In the genomic region with DNA sequence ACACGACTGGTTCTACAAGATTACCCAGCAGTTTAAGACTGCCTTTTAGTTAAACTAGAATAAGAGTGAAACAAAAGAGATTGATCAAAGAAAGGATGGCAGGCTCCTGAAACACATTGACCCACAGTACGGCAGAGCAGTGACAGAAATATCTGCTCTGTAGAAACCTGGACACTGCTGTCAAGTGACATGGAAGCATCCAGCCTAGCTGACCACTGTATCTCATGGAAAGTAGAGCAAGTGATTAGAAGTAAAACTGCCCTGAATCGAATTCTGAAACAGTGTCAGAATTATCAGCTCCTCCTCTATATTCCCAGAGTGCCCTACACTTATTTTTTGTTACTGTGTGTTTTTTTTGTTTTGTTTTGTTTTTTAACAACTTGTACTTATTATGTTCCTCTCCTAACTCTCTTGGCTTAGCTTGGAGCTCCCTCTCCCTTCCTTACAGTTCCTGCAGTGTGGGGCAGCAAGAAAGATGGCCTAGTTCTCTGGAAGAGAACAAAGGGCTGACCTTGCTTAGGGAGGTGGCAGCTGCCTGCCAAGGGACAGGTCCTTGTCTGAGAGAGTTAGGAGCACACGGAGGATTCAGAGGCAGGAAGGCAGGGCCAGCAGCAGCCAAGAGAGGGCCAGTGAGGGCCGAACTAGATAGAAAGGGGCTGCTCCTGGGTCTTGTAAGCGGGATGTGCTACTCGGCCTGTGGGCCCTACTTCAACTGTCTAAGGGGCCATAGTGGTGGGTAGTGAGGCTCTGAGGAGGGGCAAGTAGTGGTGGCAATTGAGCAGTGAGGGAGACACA, we compare ENCODE assay signal across 19 cellular contexts.
DNase-seq lines count a peak whose midpoint lies in the region; ATAC-seq and TF ChIP-seq lines count a peak whose summit lies in the region.
"Had no signal": no experiment of that assay in that cellular context is flagged by ENCODE, and none has a peak within 500 bp of the region (broad histone marks: within the 10 kb centered on the region; RNA-seq: fewer than 3 reads in every experiment).

No MANE protein-coding gene starts in this region.

- peak; percentile 21 for TF ChIP-seq CTCF in C4-2B (conservative IDR thresholded peaks at IDR 0.05)
- TF ChIP-seq CTCF in nephron progenitor cell (IDR thresholded peaks at IDR 0.05), result no peak

- no peaks in the 10 kb centered on the region for H3K36me3 ChIP-seq in aorta (ENCODE audit: control insufficient read depth in 1 of 2, insufficient read depth in 2 of 2, low read length in 1 of 2)
- H3K36me3 ChIP-seq: left ventricle myocardium inferior had no signal

- H3K4me3 ChIP-seq in aorta (ENCODE audit: low read length in 2 of 2), result no peak overlapping the region
- H3K4me3 ChIP-seq: left ventricle myocardium inferior had no signal

- intact Hi-C loops in aorta (cut with DNase I), result no loop called here

- peaks cover 11% of the 10 kb centered on the region for H3K9me3 Mint-ChIP-seq in nephron progenitor cell

- no peaks in the 10 kb centered on the region for H3K27me3 ChIP-seq in aorta (ENCODE audit: control insufficient read depth in 1 of 2, insufficient read depth in 2 of 2, low read length in 1 of 2)

- H3K9me3 ChIP-seq in aorta (ENCODE audit: control insufficient read depth, low read length), result no peaks in the 10 kb centered on the region
- H3K9me3 ChIP-seq: left ventricle myocardium inferior had no signal

- no peak overlapping the region for H3K27ac ChIP-seq in C4-2B
- no peak overlapping the region for H3K27ac ChIP-seq in aorta (ENCODE audit: low read depth in 1 of 2, low read length in 2 of 2)
- H3K27ac ChIP-seq: left ventricle myocardium inferior had no signal

- 65 to 75% methylated on average over 7 of the region's 7 CpGs for WGBS in aorta, 2 donors

- H3K4me3 Mint-ChIP-seq in nephron progenitor cell, result no peak overlapping the region
- H3K4me3 Mint-ChIP-seq: activated CD8-positive, alpha-beta memory T cell treated with anti-CD3 and anti-CD28 coated beads, Interleukin-2, amount 10 ng/mL, durations not matched to agents 7 days and 5 days; nephron; T-cell had no signal

- peak overlapping the region; percentile 29 for H3K27ac Mint-ChIP-seq in nephron progenitor cell
- H3K27ac Mint-ChIP-seq: activated CD8-positive, alpha-beta memory T cell treated with anti-CD3 and anti-CD28 coated beads, Interleukin-2, amount 10 ng/mL, durations not matched to agents 7 days and 5 days; nephron; T-cell had no signal

- no peaks in the 10 kb centered on the region for H3K36me3 Mint-ChIP-seq in nephron progenitor cell (ENCODE audit: low read depth)
- H3K36me3 Mint-ChIP-seq: activated CD8-positive, alpha-beta memory T cell treated with anti-CD3 and anti-CD28 coated beads, Interleukin-2, amount 10 ng/mL, durations not matched to agents 7 days and 5 days; T-cell had no signal

- H3K4me1 ChIP-seq in aorta (ENCODE audit: control insufficient read depth in 1 of 2, insufficient read depth in 2 of 2, low read length in 2 of 2), result no peaks in the 10 kb centered on the region
- H3K4me1 ChIP-seq: left ventricle myocardium inferior had no signal

- ATAC-seq in aorta (ENCODE audit: low FRiP score), result no peak
- ATAC-seq: activated CD8-positive, alpha-beta memory T cell treated with anti-CD3 and anti-CD28 coated beads, Interleukin-2, amount 10 ng/mL, durations not matched to agents 7 days and 5 days; T-cell had no signal

- H3K4me1 Mint-ChIP-seq in nephron progenitor cell, result peaks cover 15% of the 10 kb centered on the region
- H3K4me1 Mint-ChIP-seq: activated CD8-positive, alpha-beta memory T cell treated with anti-CD3 and anti-CD28 coated beads, Interleukin-2, amount 10 ng/mL, durations not matched to agents 7 days and 5 days; nephron; T-cell had no signal

- DNase-seq in LHCN-M2 (ENCODE audit: low read depth) (peak; percentile 8), cerebellar cortex (ENCODE audit: low spot score) (peak; percentile 64), nephron progenitor cell (no peak), kidney tubule cell (ENCODE audit: low spot score) (no peak), NCI-H1092 treated with DMSO at 0.1 percent for 48 hours (lab: John Stamatoyannopoulos, UW) (no peak), KG1 (lab: John Stamatoyannopoulos, UW) (no peak), aorta (no peak)
- DNase-seq: activated CD4-positive, CD25-positive, alpha-beta regulatory T cell; activated CD8-positive, alpha-beta memory T cell treated with anti-CD3 and anti-CD28 coated beads, Interleukin-2, amount 10 ng/mL, durations not matched to agents 7 days and 5 days; activated gamma-delta T cell; DMS153; KBM-7; left ventricle myocardium inferior; NCI-H1694 treated with DMSO at 0.1 percent for 48 hours; NCI-H526; stimulated activated CD4-positive, alpha-beta T cell treated with anti-CD3 and anti-CD28 coated beads, Interleukin-4, amount 100 ng/mL, for 4 hours; T-cell had no signal

- H3K27me3 Mint-ChIP-seq in nephron progenitor cell (ENCODE audit: low read depth, poor library complexity), result peaks cover 27% of the 10 kb centered on the region
- H3K27me3 Mint-ChIP-seq: activated CD8-positive, alpha-beta memory T cell treated with anti-CD3 and anti-CD28 coated beads, Interleukin-2, amount 10 ng/mL, durations not matched to agents 7 days and 5 days; T-cell had no signal

Comparison
In these comparisons a context has a peak if more than half of its experiments do, and no peak if none do; other contexts are left out.
1. DNase-seq: peak in LHCN-M2 (single experiment) and cerebellar cortex (single experiment); none in nephron progenitor cell (single experiment), kidney tubule cell (single experiment), NCI-H1092 treated with DMSO at 0.1 percent for 48 hours (single experiment), KG1 (single experiment) and aorta (0 of 2).